34 cellular contexts compared by ENCODE assay signal in genomic region chr3:55749036-55749435, GRCh38.
"Had no signal": no experiment of that assay in that cellular context is flagged by ENCODE, and none has a peak within 500 bp of the region (broad histone marks: within the 10 kb centered on the region; RNA-seq: fewer than 3 reads in every experiment).

No MANE protein-coding gene starts in this region.

- H3K27me3 ChIP-seq: adrenal gland, body of pancreas, brain microvascular endothelial cell, breast epithelium, cardiac muscle cell had no signal

- H3K4me3 ChIP-seq: adrenal gland, body of pancreas, breast epithelium, cardiac muscle cell had no signal

- DNase-seq: activated B cell treated with CpG ODN at 0.5 μM for 24 hours; activated CD4-positive, alpha-beta memory T cell treated with anti-CD3 and anti-CD28 coated beads for 36 hours; activated CD4-positive, alpha-beta T cell treated with anti-CD3 and anti-CD28 coated beads for 4 hours; activated CD4-positive, alpha-beta T cell treated with anti-CD3 and anti-CD28 coated beads, Interleukin-2, amount 10 ng/mL, durations not matched to agents 24 days and 14 days; activated CD4-positive, alpha-beta T cell treated with anti-CD3 and anti-CD28 coated beads, Interleukin-2, amount 50 U/mL, for 1 hour; activated CD4-positive, alpha-beta T cell treated with anti-CD3 and anti-CD28 coated beads, Interleukin-2, amount 50 U/mL, for 4 hours; activated CD4-positive, CD25-positive, alpha-beta regulatory T cell treated with anti-CD3 and anti-CD28 coated beads, Interleukin-2, amount 50 U/mL, for 72 hours; activated CD8-positive, alpha-beta memory T cell treated with anti-CD3 and anti-CD28 coated beads, Interleukin-2, amount 50 U/mL, for 4 hours; activated CD8-positive, alpha-beta T cell treated with anti-CD3 and anti-CD28 coated beads for 36 hours; activated effector memory CD4-positive, alpha-beta T cell treated with anti-CD3 and anti-CD28 coated beads, Interleukin-2, amount 50 U/mL, for 16 hours; activated gamma-delta T cell treated with Interleukin-2 at 50 U/mL for 16 hours; activated naive CD4-positive, alpha-beta T cell; activated naive CD4-positive, alpha-beta T cell treated with anti-CD3 and anti-CD28 coated beads for 36 hours; activated naive CD4-positive, alpha-beta T cell treated with anti-CD3 and anti-CD28 coated beads, Interleukin-2, amount 50 U/mL, for 16 hours; activated naive CD8-positive, alpha-beta T cell treated with anti-CD3 and anti-CD28 coated beads for 36 hours; activated T-cell treated with anti-CD3 and anti-CD28 coated beads for 4 hours; activated T-cell treated with anti-CD3 and anti-CD28 coated beads, Interleukin-2, amount 50 U/mL, for 1 hour; activated T-cell treated with anti-CD3 and anti-CD28 coated beads, Interleukin-2, amount 50 U/mL, for 4 hours; activated T-cell treated with anti-CD3 and anti-CD28 coated beads, Interleukin-2, amount 50 U/mL, for 72 hours; adrenal gland; amniotic stem cell; aorta; body of pancreas; brain microvascular endothelial cell; caudate nucleus; cerebellar nuclear complex; T-cell; T-helper 2 cell; T-helper 9 cell had no signal

- H3K36me3 ChIP-seq: adrenal gland, brain microvascular endothelial cell, breast epithelium, cardiac muscle cell had no signal

- ATAC-seq: activated CD8-positive, alpha-beta T cell treated with anti-CD3 and anti-CD28 coated beads for 36 hours; activated naive CD4-positive, alpha-beta T cell treated with anti-CD3 and anti-CD28 coated beads, Interleukin-2, amount 50 U/mL, for 72 hours; activated T-cell treated with anti-CD3 and anti-CD28 coated beads, Interleukin-2, amount 50 U/mL, for 4 hours; activated T-cell treated with anti-CD3 and anti-CD28 coated beads, Interleukin-2, amount 50 U/mL, for 72 hours; activated T-helper 17 cell treated with anti-CD3 and anti-CD28 coated beads, Interleukin-2, amount 50 U/mL, for 72 hours; body of pancreas; T-cell had no signal

- H3K27ac ChIP-seq: adrenal gland, body of pancreas, brain microvascular endothelial cell, breast epithelium, cardiac muscle cell, VCaP had no signal

- H3K9me3 ChIP-seq: adrenal gland, body of pancreas, breast epithelium had no signal

- H3K4me1 ChIP-seq: adrenal gland, body of pancreas, breast epithelium had no signal
